Comparison of ENCODE assay signal across 13 cellular contexts in the genomic region with DNA sequence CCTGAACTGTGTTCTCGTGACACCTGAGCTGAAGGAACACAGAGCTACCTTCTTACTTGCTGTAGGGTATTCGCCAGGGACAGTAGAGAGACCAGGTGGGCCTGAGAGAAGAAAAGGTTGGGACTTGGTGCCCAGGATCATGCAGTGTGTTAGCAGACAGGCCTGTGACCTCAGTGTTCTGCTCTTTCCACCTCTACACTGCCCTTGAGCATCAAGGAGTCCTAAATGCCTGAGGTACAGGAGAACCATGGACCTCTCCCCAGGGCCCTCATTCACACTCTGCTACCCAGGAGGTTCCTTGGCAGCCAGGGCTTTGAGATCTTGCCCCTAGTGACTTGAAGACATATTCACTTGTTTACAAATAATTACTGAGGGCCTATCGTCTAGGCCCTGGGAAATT. TPM values are rescaled to one million over a fixed set of nuclear protein-coding genes. Genes with fewer than 3 reads are reported as not detected.
DNase-seq lines count a peak whose midpoint lies in the region; ATAC-seq and TF ChIP-seq lines count a peak whose summit lies in the region.
"Had no signal": no experiment of that assay in that cellular context is flagged by ENCODE, and none has a peak within 500 bp of the region (broad histone marks: within the 10 kb centered on the region; RNA-seq: fewer than 3 reads in every experiment).

No MANE protein-coding gene starts in this region.

- no peak for TF ChIP-seq CTCF in gastroesophageal sphincter (IDR thresholded peaks at IDR 0.05)

- peak overlapping the region; percentile 62 for H3K27ac Mint-ChIP-seq in activated T-helper 17 cell treated with anti-CD3 and anti-CD28 coated beads, Interleukin-2, amount 50 U/mL, for 72 hours
- H3K27ac Mint-ChIP-seq: activated naive CD4-positive, alpha-beta T cell treated with anti-CD3 and anti-CD28 coated beads for 36 hours; neural progenitor cell had no signal

- no peak for TF ChIP-seq POLR2A in gastroesophageal sphincter (IDR thresholded peaks at IDR 0.05)

- H3K9me3 ChIP-seq in gastroesophageal sphincter: no peaks in the 10 kb centered on the region

- H3K4me3 ChIP-seq in H7 (ENCODE audit: insufficient read depth, low read depth, low read length) (no peak overlapping the region), gastroesophageal sphincter (no peak overlapping the region), skin epidermis (no peak overlapping the region)
- H3K4me3 ChIP-seq: neural progenitor cell had no signal

- peak overlapping the region; percentile 32 to 88 (median 82) for H3K27ac ChIP-seq in gastroesophageal sphincter
- peak overlapping the region in 18 of 21 experiments; percentile 2 to 89 (median 74) for H3K27ac ChIP-seq in skin epidermis
- H3K27ac ChIP-seq: KMS-11, neural progenitor cell had no signal

- no peak overlapping the region for H3K4me3 Mint-ChIP-seq in activated T-helper 17 cell treated with anti-CD3 and anti-CD28 coated beads, Interleukin-2, amount 50 U/mL, for 72 hours
- H3K4me3 Mint-ChIP-seq: activated naive CD4-positive, alpha-beta T cell treated with anti-CD3 and anti-CD28 coated beads for 36 hours; CD8-positive, alpha-beta memory T cell; neural progenitor cell had no signal

- no peaks in the 10 kb centered on the region for H3K27me3 Mint-ChIP-seq in activated T-helper 17 cell treated with anti-CD3 and anti-CD28 coated beads, Interleukin-2, amount 50 U/mL, for 72 hours
- H3K27me3 Mint-ChIP-seq: CD8-positive, alpha-beta memory T cell had no signal

- H3K9me3 Mint-ChIP-seq in activated T-helper 17 cell treated with anti-CD3 and anti-CD28 coated beads, Interleukin-2, amount 50 U/mL, for 72 hours: no peaks in the 10 kb centered on the region
- H3K9me3 Mint-ChIP-seq: activated naive CD4-positive, alpha-beta T cell treated with anti-CD3 and anti-CD28 coated beads for 36 hours; CD8-positive, alpha-beta memory T cell; neural progenitor cell had no signal

- no peak for TF ChIP-seq EP300 in gastroesophageal sphincter (IDR thresholded peaks at IDR 0.05)

- WGBS in gastroesophageal sphincter (ENCODE audit: low coverage in 1 of 2), 2 donors: 30 to 71% methylated on average over 2 to 3 of the region's 3 CpGs

- DNase-seq in H7 (peak; percentile 19), NCI-H510A treated with DMSO at 0.1 percent for 48 hours (lab: John Stamatoyannopoulos, UW) (no peak)
- DNase-seq: activated naive CD4-positive, alpha-beta T cell treated with anti-CD3 and anti-CD28 coated beads for 36 hours; CD8-positive, alpha-beta memory T cell; mesendoderm had no signal

- H3K36me3 ChIP-seq in H7 (replicated peaks; ENCODE audit: control insufficient read depth, insufficient read depth, low read length) (no peaks in the 10 kb centered on the region), gastroesophageal sphincter (peaks cover 0 to 12% of the 10 kb centered on the region in 2 donors)
- H3K36me3 ChIP-seq: neural progenitor cell had no signal

- H3K27me3 ChIP-seq in H7 (ENCODE audit: control insufficient read depth, insufficient read depth, low read length) (no peaks in the 10 kb centered on the region), gastroesophageal sphincter (no peaks in the 10 kb centered on the region)
- H3K27me3 ChIP-seq: neural progenitor cell had no signal

- H3K36me3 Mint-ChIP-seq in activated T-helper 17 cell treated with anti-CD3 and anti-CD28 coated beads, Interleukin-2, amount 50 U/mL, for 72 hours (ENCODE audit: low read depth): peaks cover 8% of the 10 kb centered on the region

- peaks cover 13% of the 10 kb centered on the region for H3K4me1 Mint-ChIP-seq in activated T-helper 17 cell treated with anti-CD3 and anti-CD28 coated beads, Interleukin-2, amount 50 U/mL, for 72 hours

- peaks cover 0 to 68% (median 26%) of the 10 kb centered on the region in 3 donors for H3K4me1 ChIP-seq in gastroesophageal sphincter
- H3K4me1 ChIP-seq: neural progenitor cell had no signal

- no peak for ATAC-seq in activated T-helper 17 cell treated with anti-CD3 and anti-CD28 coated beads, Interleukin-2, amount 50 U/mL, for 72 hours (replicated peaks)
- ATAC-seq in gastroesophageal sphincter (no peak), GM19351 (IDR thresholded peaks at IDR 0.05; ENCODE audit: unreplicated experiment) (no peak), GM21619 (IDR thresholded peaks at IDR 0.05; ENCODE audit: unreplicated experiment) (no peak), HG03571 (IDR thresholded peaks at IDR 0.05; ENCODE audit: unreplicated experiment) (no peak)

RNA-seq across cellular contexts. Expression of gene JMJD7, which starts 22.2 kb away (rescaled TPM):
- 10.7 and 12.3 TPM in 2 replicates for total RNA-seq in H7 (2014; rRNA removed; shearing (Covaris generic))
- 10 to 100 TPM; 12.0 to 16.6 TPM for total RNA-seq in activated T-helper 17 cell treated with anti-CD3 and anti-CD28 coated beads, Interleukin-2, amount 50 U/mL, for 72 hours
- total RNA-seq in gastroesophageal sphincter: 10 to 100 TPM in 1 of 4 donors, 1 to 10 TPM in 3; 6.1 to 12.8 (median 9.3) TPM

RNA-seq across cellular contexts. Expression of gene MAPKBP1, which starts 31.4 kb away (rescaled TPM):
- total RNA-seq in H7 (2014; rRNA removed; shearing (Covaris generic)): 5.9 and 8.2 TPM in 2 replicates
- 10 to 100 TPM; 33.7 to 45.5 TPM for total RNA-seq in activated T-helper 17 cell treated with anti-CD3 and anti-CD28 coated beads, Interleukin-2, amount 50 U/mL, for 72 hours
- 10 to 100 TPM; 25.1 to 48.9 (median 30.6) TPM for total RNA-seq in gastroesophageal sphincter

RNA-seq across cellular contexts. Expression of gene PLA2G4B, which starts 32.9 kb away (rescaled TPM):
- 3.0 and 5.3 TPM in 2 replicates for total RNA-seq in H7 (2014; rRNA removed; shearing (Covaris generic))
- total RNA-seq in activated T-helper 17 cell treated with anti-CD3 and anti-CD28 coated beads, Interleukin-2, amount 50 U/mL, for 72 hours: 1 to 10 TPM; 2.7 to 8.3 TPM
- 1 to 10 TPM; 2.5 to 7.0 (median 3.6) TPM for total RNA-seq in gastroesophageal sphincter
